Comparison of ENCODE assay signal across 9 cellular contexts in the genomic region with DNA sequence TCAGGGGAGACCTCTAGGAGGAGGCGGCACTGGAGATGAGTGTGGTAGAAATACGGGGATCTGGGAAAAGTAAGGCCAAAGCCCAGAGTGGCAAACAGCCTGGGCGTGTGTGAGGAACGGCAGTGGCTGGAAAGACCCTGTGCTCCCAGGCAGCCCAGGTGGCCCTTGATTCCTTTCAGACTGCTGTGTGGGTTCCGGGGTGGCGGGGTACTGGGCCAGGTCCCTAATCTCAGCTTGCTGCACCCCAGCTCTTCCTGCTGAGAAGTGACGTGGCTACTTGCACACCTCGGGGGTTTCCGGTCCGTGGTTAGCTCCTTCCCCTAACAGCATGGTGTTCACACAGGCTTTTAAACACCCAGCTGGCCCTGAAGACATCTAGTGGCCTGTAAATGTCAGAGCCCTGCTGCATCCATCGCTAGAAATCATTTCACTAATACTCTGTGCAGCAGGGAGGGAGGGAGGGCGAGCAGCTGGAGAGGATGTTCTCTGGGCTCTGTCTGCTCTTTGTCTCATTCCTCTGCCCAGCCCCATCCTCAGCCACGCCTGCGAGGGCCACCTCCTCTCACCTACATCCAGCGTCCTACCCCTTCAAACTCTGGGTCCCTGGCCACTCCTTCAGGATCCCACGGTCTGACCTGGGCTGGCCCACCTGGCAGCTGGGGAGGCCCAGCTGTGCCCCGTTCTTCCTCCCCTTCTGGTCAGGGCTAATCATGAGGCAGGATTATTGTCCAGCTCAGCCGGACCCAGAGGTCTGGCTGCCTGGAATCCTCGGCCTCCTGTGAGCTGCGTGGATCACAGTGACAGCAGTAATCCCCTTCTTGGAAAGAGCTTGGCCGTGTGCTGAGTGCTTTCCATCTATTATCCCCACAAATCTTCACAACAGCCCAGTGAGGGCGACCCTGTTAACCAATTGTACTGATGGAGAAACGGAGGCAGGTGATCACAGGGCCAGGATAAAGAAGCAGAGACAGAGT. TPM values are rescaled to one million over a fixed set of nuclear protein-coding genes. Genes with fewer than 3 reads are reported as not detected.
DNase-seq lines count a peak whose midpoint lies in the region; ATAC-seq and TF ChIP-seq lines count a peak whose summit lies in the region.
"Had no signal": no experiment of that assay in that cellular context is flagged by ENCODE, and none has a peak within 500 bp of the region (broad histone marks: within the 10 kb centered on the region; RNA-seq: fewer than 3 reads in every experiment).

No MANE protein-coding gene starts in this region.

- no peak overlapping the region for H3K4me3 ChIP-seq in mesendoderm (ENCODE audit: low read length)

- no peak overlapping the region for H4K5ac ChIP-seq in mesendoderm (ENCODE audit: low read length)

- H3K4me1 ChIP-seq in mesendoderm (ENCODE audit: control insufficient read depth, low read depth, low read length), result no peaks in the 10 kb centered on the region

- H2BK5ac ChIP-seq in mesendoderm (ENCODE audit: low read length), result no peak overlapping the region

- H4K8ac ChIP-seq in mesendoderm (ENCODE audit: low read depth, low read length), result no peak overlapping the region

- peaks cover 55% of the 10 kb centered on the region for H3K36me3 Mint-ChIP-seq in activated B cell treated with CpG ODN at 0.5 μM for 24 hours (ENCODE audit: low read depth)

- H3K4me2 ChIP-seq in mesendoderm (ENCODE audit: low read length), result no peak overlapping the region

- CTCF ChIA-PET in activated B cell treated with CpG ODN at 0.5 μM for 24 hours (lab: Charles Lee), result interaction anchor here (0.6 to 5.0 kb wide), 15 partner anchors 9 to 235 kb away, joined by 3 to 48 read pairs (median 5); a partner anchor contains a TSS

- no peak overlapping the region for H2BK15ac ChIP-seq in mesendoderm (replicated peaks; ENCODE audit: low read depth)

- H3K79me2 ChIP-seq in mesendoderm (ENCODE audit: control insufficient read depth, insufficient read depth, low read length), result peaks cover 2% of the 10 kb centered on the region

- H3K56ac ChIP-seq in mesendoderm (ENCODE audit: low read length), result no peak overlapping the region

- H3K27me3 ChIP-seq in mesendoderm (ENCODE audit: insufficient read depth, low read length, poor library complexity), result no peaks in the 10 kb centered on the region

- H3K36me3 ChIP-seq in mesendoderm (ENCODE audit: control insufficient read depth, insufficient read depth, low read length), result peaks cover 3% of the 10 kb centered on the region

- peak overlapping the region; percentile 93 for H3K27ac Mint-ChIP-seq in activated B cell treated with CpG ODN at 0.5 μM for 24 hours

- POLR2A ChIA-PET in activated B cell treated with CpG ODN at 0.5 μM for 24 hours (lab: Charles Lee), result interaction anchor here (0.6 to 3.0 kb wide), 12 partner anchors 10 to 334 kb away, joined by 3 to 40 read pairs (median 4); a partner anchor contains a TSS

- H2BK120ac ChIP-seq in mesendoderm (ENCODE audit: low read depth, low read length), result no peak overlapping the region

- H3K27ac ChIP-seq in mesendoderm (ENCODE audit: low read depth, low read length), result no peak overlapping the region

- peak overlapping the region; percentile 53 for H3K4me3 Mint-ChIP-seq in activated B cell treated with CpG ODN at 0.5 μM for 24 hours

- DNase-seq in activated B cell treated with CpG ODN at 0.5 μM for 24 hours (peak; percentile 61), ecto neural progenitor cell (ENCODE audit: low spot score) (peak; percentile 50), mesendoderm (no peak), SIG-M5 (lab: John Stamatoyannopoulos, UW) (no peak), NCI-H2171 treated with DMSO at 0.1 percent for 48 hours (lab: John Stamatoyannopoulos, UW) (no peak)
- DNase-seq in stimulated activated CD4-positive, alpha-beta T cell treated with anti-CD3 and anti-CD28 coated beads, Interleukin-4, amount 100 ng/mL, for 48 hours (ENCODE audit: low read depth in 2 of 2), result peak; percentile 59 to 75

- no peaks in the 10 kb centered on the region for H3K27me3 Mint-ChIP-seq in activated B cell treated with CpG ODN at 0.5 μM for 24 hours

- no peak overlapping the region for H3K23ac ChIP-seq in mesendoderm (ENCODE audit: low read length)

- intact Hi-C loops in activated B cell treated with CpG ODN at 0.5 μM for 24 hours (cut with micrococcal nuclease), result loop anchor here (1.0 kb wide), 2 partner anchors 13 to 23 kb away; no protein-coding TSS in a partner anchor

- peaks cover 4% of the 10 kb centered on the region for H3K79me1 ChIP-seq in mesendoderm (ENCODE audit: low read length)

- H3K9ac ChIP-seq in mesendoderm (ENCODE audit: low read length), result no peak overlapping the region

- ATAC-seq in GM18907 (IDR thresholded peaks at IDR 0.05; ENCODE audit: unreplicated experiment) (peak; percentile 74), HG03060 (IDR thresholded peaks at IDR 0.05; ENCODE audit: low read depth, unreplicated experiment) (peak; percentile 52), activated B cell treated with CpG ODN at 0.5 μM for 24 hours (ENCODE audit: low read depth) (peak; percentile 96)

- no CpG with 5 or more reads among the region's 23 CpGs for WGBS in mesendoderm (ENCODE audit: extremely low coverage, insufficient coverage, low lambda C conversion rate)

- H3K4me1 Mint-ChIP-seq in activated B cell treated with CpG ODN at 0.5 μM for 24 hours, result peaks cover 59% of the 10 kb centered on the region

- H3K18ac ChIP-seq in mesendoderm (ENCODE audit: low read length), result no peak overlapping the region

- no peaks in the 10 kb centered on the region for H3K9me3 Mint-ChIP-seq in activated B cell treated with CpG ODN at 0.5 μM for 24 hours

- H3K4ac ChIP-seq in mesendoderm (ENCODE audit: low read depth, low read length), result no peak overlapping the region

- H2AK5ac ChIP-seq in mesendoderm (ENCODE audit: low read length), result no peak overlapping the region

- no peak for TF ChIP-seq CTCF in activated B cell treated with CpG ODN at 0.5 μM for 24 hours (IDR thresholded peaks at IDR 0.05)

RNA-seq across cellular contexts. Expression of a gene that starts 7.2 kb away (rescaled TPM):
- 27.1 and 30.3 TPM in 2 replicates for total RNA-seq in activated B cell treated with CpG ODN at 0.5 μM for 24 hours
- 25.7 TPM for polyA plus RNA-seq in mesendoderm (2013, experiment 1 of 2)
- polyA plus RNA-seq in mesendoderm (2013, experiment 2 of 2), result 26.8 TPM

RNA-seq across cellular contexts. Expression of a gene that starts 29.2 kb away (rescaled TPM):
- total RNA-seq in activated B cell treated with CpG ODN at 0.5 μM for 24 hours, result 0.22 and 0.29 TPM in 2 replicates
- polyA plus RNA-seq in mesendoderm (2013, experiment 1 of 2), result 20.2 TPM
- 21.3 TPM for polyA plus RNA-seq in mesendoderm (2013, experiment 2 of 2)
- total RNA-seq: SK-MEL-5 had no signal

RNA-seq across cellular contexts. Expression of a gene that starts 46.0 kb away (rescaled TPM):
- 29.6 and 35.4 TPM in 2 replicates for total RNA-seq in activated B cell treated with CpG ODN at 0.5 μM for 24 hours
- 3.6 TPM for polyA plus RNA-seq in mesendoderm (2013, experiment 1 of 2)
- 3.5 TPM for polyA plus RNA-seq in mesendoderm (2013, experiment 2 of 2)

RNA-seq across cellular contexts. Expression of a gene that starts 56.4 kb away (rescaled TPM):
- total RNA-seq in activated B cell treated with CpG ODN at 0.5 μM for 24 hours, result 42.6 and 48.6 TPM in 2 replicates
- 29.9 TPM for polyA plus RNA-seq in mesendoderm (2013, experiment 1 of 2)
- 30.8 TPM for polyA plus RNA-seq in mesendoderm (2013, experiment 2 of 2)

Comparison
In these comparisons a context has a peak if more than half of its experiments do, and no peak if none do; other contexts are left out.
1. DNase-seq: peak in activated B cell treated with CpG ODN at 0.5 μM for 24 hours (single experiment), ecto neural progenitor cell (single experiment) and stimulated activated CD4-positive, alpha-beta T cell treated with anti-CD3 and anti-CD28 coated beads, Interleukin-4, amount 100 ng/mL, for 48 hours (2 of 2); none in mesendoderm (single experiment), SIG-M5 (single experiment) and NCI-H2171 treated with DMSO at 0.1 percent for 48 hours (single experiment).
2. Peak in every context shown above with its lines, with median percentiles within 50 percentile points of each other: ATAC-seq.